19 cellular contexts compared by ENCODE assay signal in genomic region chr4:88106205-88106604, GRCh38. TPM values are rescaled to one million over a fixed set of nuclear protein-coding genes. Genes with fewer than 3 reads are reported as not detected.
DNase-seq lines count a peak whose midpoint lies in the region; ATAC-seq and TF ChIP-seq lines count a peak whose summit lies in the region.
"Had no signal": no experiment of that assay in that cellular context is flagged by ENCODE, and none has a peak within 500 bp of the region (broad histone marks: within the 10 kb centered on the region; RNA-seq: fewer than 3 reads in every experiment).

No MANE protein-coding gene starts in this region.

- ATAC-seq in activated CD4-positive, CD25-positive, alpha-beta regulatory T cell treated with anti-CD3 and anti-CD28 coated beads, Interleukin-2, amount 50 U/mL, for 24 hours = peak; percentile 13 to 20
- ATAC-seq in PC-3 = peak; percentile 52
- ATAC-seq: effector memory CD8-positive, alpha-beta T cell had no signal

- H4K91ac ChIP-seq in trophoblast cell (ENCODE audit: low read depth, low read length) = peak overlapping the region; percentile 73

- no peak overlapping the region for H3K4ac ChIP-seq in trophoblast cell (ENCODE audit: low read depth, low read length)

- H2AFZ ChIP-seq in PC-3 (ENCODE audit: low read length) = no peak overlapping the region
- H2AFZ ChIP-seq in trophoblast cell (ENCODE audit: insufficient read depth, low read length, poor library complexity) = no peak overlapping the region
- H2AFZ ChIP-seq: PC-9 had no signal

- H3K4me3 ChIP-seq in PC-3 (ENCODE audit: low read length) (no peak overlapping the region), epithelial cell of esophagus (ENCODE audit: low read length) (no peak overlapping the region), trophoblast cell (ENCODE audit: low read depth, low read length) (no peak overlapping the region)
- H3K4me3 ChIP-seq: PC-9, right atrium auricular region, tibial nerve had no signal

- no peak overlapping the region for H3K18ac ChIP-seq in trophoblast cell (ENCODE audit: low read length)

- H3K9me3 ChIP-seq in PC-3 (ENCODE audit: low read length) = no peaks in the 10 kb centered on the region
- no peaks in the 10 kb centered on the region for H3K9me3 ChIP-seq in trophoblast cell (ENCODE audit: insufficient read depth, low read depth, low read length)
- H3K9me3 ChIP-seq: right atrium auricular region, tibial nerve had no signal

- H3K36me3 ChIP-seq in PC-3 (ENCODE audit: low read depth, low read length) (no peaks in the 10 kb centered on the region), trophoblast cell (ENCODE audit: control insufficient read depth in 1 of 2, insufficient read depth in 2 of 2, low read length in 2 of 2) (peaks cover 0 to 5% of the 10 kb centered on the region in 2 experiments)
- H3K36me3 ChIP-seq: right atrium auricular region, tibial nerve had no signal

- H3K14ac ChIP-seq in trophoblast cell (ENCODE audit: low read length) = no peak overlapping the region

- no peaks in the 10 kb centered on the region for H3K9me2 ChIP-seq in PC-3 (replicated peaks; ENCODE audit: low read length)

- H3K4me1 ChIP-seq in PC-3 (ENCODE audit: insufficient read depth, low read length) (peaks cover 47% of the 10 kb centered on the region), trophoblast cell (ENCODE audit: control insufficient read depth in 1 of 2, insufficient read depth in 2 of 2, low read length in 2 of 2) (peaks cover 0 to 4% of the 10 kb centered on the region in 2 experiments)

- H3K79me1 ChIP-seq in trophoblast cell (ENCODE audit: low read length) = peaks cover 5% of the 10 kb centered on the region

- BruUV-seq in PC-3 (replicated peaks; lab: Mats Ljungman, UMichigan) = no TSS peak

- H2BK5ac ChIP-seq in trophoblast cell (ENCODE audit: low read depth, low read length, poor library complexity) = no peak overlapping the region

- no peaks in the 10 kb centered on the region for H3K27me3 ChIP-seq in PC-3 (ENCODE audit: low read length)
- H3K27me3 ChIP-seq in trophoblast cell (ENCODE audit: insufficient read depth, low read length) = no peaks in the 10 kb centered on the region
- H3K27me3 ChIP-seq: right atrium auricular region, tibial nerve had no signal

- H2BK120ac ChIP-seq in trophoblast cell (ENCODE audit: insufficient read depth, low read length, poor library complexity) = no peak overlapping the region

- WGBS in trophoblast cell (ENCODE audit: extremely low coverage, insufficient coverage, insufficient read length) = no CpG with 5 or more reads among the region's 3 CpGs

- H3K4me2 ChIP-seq in PC-3 (ENCODE audit: low read length) (peak overlapping the region; percentile 62), trophoblast cell (ENCODE audit: low read length) (no peak overlapping the region)
- H3K4me2 ChIP-seq: PC-9 had no signal

- H4K12ac ChIP-seq in trophoblast cell (ENCODE audit: low read depth, low read length) = no peak overlapping the region

- POLR2A ChIA-PET in PC-3 (lab: Charles Lee; ENCODE audit: unreplicated experiment) = no interaction called here

- no peak overlapping the region for H2AK5ac ChIP-seq in trophoblast cell (ENCODE audit: low read length)

- no peaks in the 10 kb centered on the region for H3K79me2 ChIP-seq in PC-3 (ENCODE audit: low read length)
- no peaks in the 10 kb centered on the region for H3K79me2 ChIP-seq in trophoblast cell (ENCODE audit: control insufficient read depth, insufficient read depth, low read length, poor library complexity)

- 0 out of 2 replicates have a peak overlapping the region, but pooled peaks have one; percentile 30 for H3K9ac ChIP-seq in PC-3 (ENCODE audit: low read length)
- no peak overlapping the region for H3K9ac ChIP-seq in trophoblast cell (ENCODE audit: low read length)

- no peak overlapping the region for H3K23ac ChIP-seq in trophoblast cell (ENCODE audit: low read length)

- TF ChIP-seq CTCF in PC-3 (conservative IDR thresholded peaks at IDR 0.05; ENCODE audit: low read depth, low read length) = no peak
- TF ChIP-seq CTCF in epithelial cell of esophagus (IDR thresholded peaks at IDR 0.05; ENCODE audit: insufficient read depth, low read depth, low read length, missing control alignments) = no peak

- H3K27ac ChIP-seq in PC-3 (ENCODE audit: low read length) = peak overlapping the region; percentile 70
- H3K27ac ChIP-seq in trophoblast cell (ENCODE audit: low read depth, low read length) = no peak overlapping the region
- H3K27ac ChIP-seq: right atrium auricular region, tibial nerve had no signal

- no peaks in the 10 kb centered on the region for H4K20me1 ChIP-seq in PC-3 (ENCODE audit: low read length)

- CTCF ChIA-PET in PC-3 (lab: Charles Lee) = no interaction called here

- DNase-seq in activated CD4-positive, CD25-positive, alpha-beta regulatory T cell treated with anti-CD3 and anti-CD28 coated beads, Interleukin-2, amount 50 U/mL, for 72 hours = no peak
- DNase-seq in PC-3 = peak; percentile 73
- DNase-seq in epithelial cell of esophagus (ENCODE audit: low read depth) = peak; percentile 75
- no peak for DNase-seq in trophoblast cell
- no peak for DNase-seq in foreskin melanocyte
- DNase-seq in germinal center (ENCODE audit: low spot score) = no peak
- DNase-seq in 8988T = no peak
- DNase-seq: activated CD8-positive, alpha-beta memory T cell treated with anti-CD3 and anti-CD28 coated beads for 24 hours; activated naive CD4-positive, alpha-beta T cell treated with anti-CD3 and anti-CD28 coated beads for 36 hours; DMS53; effector memory CD8-positive, alpha-beta T cell; immature natural killer cell; NCI-H2029 treated with DMSO at 0.1 percent for 48 hours; NCI-H526 treated with DMSO at 0.1 percent for 48 hours; PC-9; stimulated activated CD4-positive, alpha-beta T cell treated with anti-CD3 and anti-CD28 coated beads, Interleukin-2, amount 100 ng/mL, for 48 hours had no signal

- peak overlapping the region; percentile 50 for H2BK12ac ChIP-seq in trophoblast cell (ENCODE audit: low read length)

- H4K8ac ChIP-seq in trophoblast cell (ENCODE audit: low read depth, low read length) = no peak overlapping the region

- no peaks in the 10 kb centered on the region for H3F3A ChIP-seq in PC-3 (ENCODE audit: low read length, unreplicated experiment)

- intact Hi-C loops in PC-3 (cut with micrococcal nuclease) = loop anchor here (5.0 kb wide), 1 partner anchor 36 kb away; no protein-coding TSS in a partner anchor

RNA-seq across cellular contexts. Expression of gene ABCG2, which starts 52.2 kb away (rescaled TPM):
- total RNA-seq in PC-3 (2014; rRNA removed) = not detected in 2 replicates
- polyA plus RNA-seq in trophoblast cell (2013) = 35.7 and 36.7 TPM in 2 replicates

Comparison
In these comparisons a context has a peak if more than half of its experiments do, and no peak if none do; other contexts are left out.
1. DNase-seq: peak in PC-3 (single experiment) and epithelial cell of esophagus (single experiment); none in activated CD4-positive, CD25-positive, alpha-beta regulatory T cell treated with anti-CD3 and anti-CD28 coated beads, Interleukin-2, amount 50 U/mL, for 72 hours (single experiment), trophoblast cell (0 of 2), foreskin melanocyte (single experiment), germinal center (single experiment) and 8988T (single experiment).